9 cellular contexts compared by ENCODE assay signal in genomic region chr4:99024481-99025275, GRCh38. TPM values are rescaled to one million over a fixed set of nuclear protein-coding genes. Genes with fewer than 3 reads are reported as not detected.
DNase-seq lines count a peak whose midpoint lies in the region; ATAC-seq and TF ChIP-seq lines count a peak whose summit lies in the region.
"Had no signal": no experiment of that assay in that cellular context is flagged by ENCODE, and none has a peak within 500 bp of the region (broad histone marks: within the 10 kb centered on the region; RNA-seq: fewer than 3 reads in every experiment).

No MANE protein-coding gene starts in this region.

- peaks cover 0 to 8% (median 0%) of the 10 kb centered on the region in 9 donors for H3K36me3 ChIP-seq in heart left ventricle

- in situ Hi-C loops in G401 (cut with HindIII; ENCODE audit: low sequenced_read_pairs) = no loop called here

- H3K27ac Mint-ChIP-seq in progenitor cell of endocrine pancreas = peak overlapping the region; percentile 70

- no peak overlapping the region for H3K4me3 Mint-ChIP-seq in progenitor cell of endocrine pancreas (ENCODE audit: low read depth)

- intact Hi-C loops in heart left ventricle (cut with DNase I) = no loop called here

- no peaks in the 10 kb centered on the region for H3K27me3 Mint-ChIP-seq in progenitor cell of endocrine pancreas

- peaks cover 34% of the 10 kb centered on the region for H3K36me3 Mint-ChIP-seq in progenitor cell of endocrine pancreas (ENCODE audit: insufficient read depth)

- H3K9me3 ChIP-seq in heart left ventricle = peaks cover 0 to 25% (median 10%) of the 10 kb centered on the region in 12 donors

- peaks cover 42% of the 10 kb centered on the region for H3K4me1 Mint-ChIP-seq in progenitor cell of endocrine pancreas (ENCODE audit: low read depth)

- peak; percentile 84 to 93 (median 92) for ATAC-seq in heart left ventricle

- peaks cover 22% of the 10 kb centered on the region for H3K9me3 Mint-ChIP-seq in progenitor cell of endocrine pancreas (ENCODE audit: low read depth)

- no peak overlapping the region for H3K4me3 ChIP-seq in heart left ventricle

- 61 to 70% (median 68%) methylated on average over 6 to 7 of the region's 7 CpGs for WGBS in heart left ventricle, 4 donors

- peak; percentile 49 for DNase-seq in G401 (ENCODE audit: low spot score)
- DNase-seq in OCI-M1 (lab: John Stamatoyannopoulos, UW) = peak; percentile 75
- DNase-seq in heart left ventricle = peak in 4 of 5 donors; percentile 21 to 46 (median 33)
- DNase-seq in progenitor cell of endocrine pancreas (ENCODE audit: low spot score, unreplicated experiment) = no peak
- no peak for DNase-seq in islet precursor cell
- DNase-seq in DMS153 (lab: John Stamatoyannopoulos, UW) = no peak
- DNase-seq in NCI-H226 = no peak
- DNase-seq: DND-41, NCI-H748 treated with DMSO at 0.1 percent for 48 hours had no signal

- H3K4me1 ChIP-seq in heart left ventricle = peaks cover 0 to 54% (median 16%) of the 10 kb centered on the region in 12 donors

- TF ChIP-seq CTCF in heart left ventricle (IDR thresholded peaks at IDR 0.05) (peak in 4 of 12 donors; percentile 11 to 41 (median 23)), progenitor cell of endocrine pancreas (IDR thresholded peaks at IDR 0.05; ENCODE audit: unreplicated experiment) (no peak)

- no peak for TF ChIP-seq POLR2A in heart left ventricle (IDR thresholded peaks at IDR 0.05)

- H3K27ac ChIP-seq in heart left ventricle = peak overlapping the region in 8 of 12 donors; percentile 8 to 59 (median 36)

- no peaks in the 10 kb centered on the region for H3K27me3 ChIP-seq in heart left ventricle

RNA-seq across cellular contexts. Expression of gene METAP1, which starts 29.2 kb away (rescaled TPM):
- 48.9 and 53.9 TPM in 2 replicates for total RNA-seq in G401 (2014; rRNA removed; shearing (Covaris generic))
- total RNA-seq in heart left ventricle (10 to 100 TPM; 51.8 to 71.4 (median 63.6) TPM), progenitor cell of endocrine pancreas (49.1 and 51.3 TPM in 2 replicates)
- polyA plus RNA-seq in heart left ventricle = 10 to 100 TPM; 36.9 to 69.7 TPM

Comparison
In these comparisons a context has a peak if more than half of its experiments do, and no peak if none do; other contexts are left out.
1. DNase-seq: peak in G401 (single experiment), OCI-M1 (single experiment) and heart left ventricle (4 of 5); none in progenitor cell of endocrine pancreas (single experiment), islet precursor cell (single experiment), DMS153 (single experiment) and NCI-H226 (single experiment).